Comparison of ENCODE assay signal across 8 cellular contexts in the genomic region with DNA sequence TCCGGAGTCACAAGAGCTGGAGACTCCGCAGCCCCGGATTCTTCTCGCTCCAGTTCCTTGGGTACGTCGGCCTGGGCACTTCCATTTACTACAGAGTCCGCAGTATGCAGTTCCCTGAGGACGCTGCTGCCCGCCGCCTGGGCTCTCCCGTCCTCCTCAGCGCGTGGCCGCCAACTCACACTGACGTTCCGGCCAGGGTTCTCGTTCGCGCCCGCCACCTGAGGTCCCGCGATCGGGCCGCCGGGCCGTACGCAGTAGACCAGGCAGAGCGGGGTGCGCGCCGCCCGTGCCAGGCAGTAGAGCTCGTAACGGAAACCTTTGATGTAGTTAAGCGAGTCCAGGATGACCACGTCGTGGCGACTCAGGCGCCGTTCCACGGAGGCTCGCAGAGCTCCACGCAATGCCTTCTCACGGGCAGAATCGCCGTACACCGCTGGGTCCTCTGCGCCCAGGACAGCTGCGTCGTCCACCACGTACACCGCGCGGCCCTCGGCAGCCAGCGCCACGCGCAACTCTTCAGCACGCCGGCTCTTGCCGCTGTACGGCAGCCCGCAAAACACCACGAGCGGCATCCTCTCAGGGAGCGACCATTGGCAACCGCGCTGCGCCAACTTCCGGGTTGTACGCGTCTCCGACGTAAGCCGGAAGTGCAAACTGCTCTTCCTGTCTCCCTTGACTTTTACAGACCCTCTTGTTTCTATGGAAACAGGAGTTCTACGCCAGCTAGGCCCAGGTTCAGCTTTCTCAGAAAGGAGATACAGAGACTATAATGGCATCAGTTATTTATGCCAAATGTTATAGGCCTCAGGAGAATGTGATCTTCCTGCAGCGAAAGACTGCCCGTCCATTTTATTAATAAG. TPM values are rescaled to one million over a fixed set of nuclear protein-coding genes. Genes with fewer than 3 reads are reported as not detected.
A peak's percentile ranks its signal among the peaks of the same experiment; 100 is the strongest.
DNase-seq lines count a peak whose midpoint lies in the region; ATAC-seq, FAIRE-seq and TF ChIP-seq lines count a peak whose summit lies in the region.

A gene with protein sequence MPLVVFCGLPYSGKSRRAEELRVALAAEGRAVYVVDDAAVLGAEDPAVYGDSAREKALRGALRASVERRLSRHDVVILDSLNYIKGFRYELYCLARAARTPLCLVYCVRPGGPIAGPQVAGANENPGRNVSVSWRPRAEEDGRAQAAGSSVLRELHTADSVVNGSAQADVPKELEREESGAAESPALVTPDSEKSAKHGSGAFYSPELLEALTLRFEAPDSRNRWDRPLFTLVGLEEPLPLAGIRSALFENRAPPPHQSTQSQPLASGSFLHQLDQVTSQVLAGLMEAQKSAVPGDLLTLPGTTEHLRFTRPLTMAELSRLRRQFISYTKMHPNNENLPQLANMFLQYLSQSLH (minus strand): TSS at position 621 of the 860 bp plus-strand sequence. CDS start 49 bp downstream, at position 572.

- POLR2A ChIA-PET in T-cell (lab: Charles Lee): interaction anchor here (0.6 to 1.0 kb wide), 2 partner anchors 20 to 647 kb away, joined by 4 read pairs; no protein-coding TSS in a partner anchor

- H3K36me3 ChIP-seq in heart left ventricle (peaks cover 0 to 34% (median 10%) of the 10 kb centered on the region in 9 donors), upper lobe of left lung (peaks cover 0 to 12% (median 0%) of the 10 kb centered on the region in 4 donors)

- H3K27me3 ChIP-seq in heart left ventricle: no peaks in the 10 kb centered on the region
- H3K27me3 ChIP-seq in upper lobe of left lung: no peaks in the 10 kb centered on the region

- peaks cover 40 to 42% (median 42%) of the 10 kb centered on the region in 3 donors for H3K4me1 Mint-ChIP-seq in T-cell

- H3K9me3 ChIP-seq in heart left ventricle (no peaks in the 10 kb centered on the region), upper lobe of left lung (no peaks in the 10 kb centered on the region)

- peak within 1 kb of the TSS; percentile 92 to 96 (median 93) for H3K4me3 Mint-ChIP-seq in T-cell

- peaks cover 24% of the 10 kb centered on the region for H3K36me3 Mint-ChIP-seq in T-cell

- intact Hi-C loops in heart left ventricle (cut with DNase I) (loop anchor here in 1 of 10 donors (1.0 kb wide), 1 partner anchor 23 kb away; a partner anchor contains a TSS), posterior cingulate gyrus (cut with DNase I) (loop anchor here (1.0 kb wide), 1 partner anchor 23 kb away; a partner anchor contains a TSS)

- peak; percentile 71 for DNase-seq in GM12892 (ENCODE audit: insufficient read length)
- DNase-seq in NCI-H1436 treated with DMSO at 0.1 percent for 48 hours (lab: John Stamatoyannopoulos, UW): peak; percentile 58
- DNase-seq in T-cell: peak; percentile 71 to 93 (median 88)
- peak; percentile 85 to 93 (median 91) for DNase-seq in heart left ventricle
- peak; percentile 79 to 98 (median 90) for DNase-seq in posterior cingulate gyrus
- peak; percentile 86 to 93 for DNase-seq in upper lobe of left lung

- H3K4me1 ChIP-seq in heart left ventricle: peaks cover 4 to 38% (median 19%) of the 10 kb centered on the region in 12 donors
- peaks cover 20 to 29% (median 22%) of the 10 kb centered on the region in 4 donors for H3K4me1 ChIP-seq in upper lobe of left lung

- ATAC-seq in HG02852 (IDR thresholded peaks at IDR 0.05; ENCODE audit: unreplicated experiment): peak; percentile 82
- ATAC-seq in T-cell (replicated peaks in 1 of 4): peak; percentile 93 to 97 (median 94)
- ATAC-seq in heart left ventricle: peak; percentile 91 to 97 (median 95)
- ATAC-seq in upper lobe of left lung (ENCODE audit: low FRiP score in 2 of 2): peak; percentile 94 to 97

- peak; percentile 96 for TF ChIP-seq POLR2A in GM12892 (IDR thresholded peaks at IDR 0.05; ENCODE audit: low read depth, low read length)
- peak in 1 of 2 donors; percentile 58 for TF ChIP-seq POLR2A in heart left ventricle (IDR thresholded peaks at IDR 0.05)
- peak in 3 of 4 donors; percentile 22 to 74 (median 65) for TF ChIP-seq POLR2A in upper lobe of left lung (IDR thresholded peaks at IDR 0.05)

- peak; percentile 92 for FAIRE-seq in GM12892 (lab: Jason Lieb, UNC)

- TF ChIP-seq CTCF in heart left ventricle (IDR thresholded peaks at IDR 0.05) (no peak), upper lobe of left lung (IDR thresholded peaks at IDR 0.05) (peak in 1 of 6 experiments; percentile 7)

- WGBS in adipose tissue, 3 donors: 2% methylated on average over 78 of the region's 78 CpGs
- 2 to 4% (median 2%) methylated on average over 49 to 78 of the region's 78 CpGs for WGBS in heart left ventricle, 4 donors
- 3 to 7% methylated on average over 24 to 58 of the region's 78 CpGs for WGBS in upper lobe of left lung, 2 donors

- H3K27me3 Mint-ChIP-seq in T-cell: no peaks in the 10 kb centered on the region

- H3K4me3 ChIP-seq in heart left ventricle: peak within 1 kb of the TSS; percentile 66 to 95 (median 79)
- H3K4me3 ChIP-seq in upper lobe of left lung: peak within 1 kb of the TSS; percentile 66 to 80 (median 78)

- H3K27ac Mint-ChIP-seq in T-cell: peak within 1 kb of the TSS; percentile 92 to 95

- CTCF ChIA-PET in T-cell (lab: Charles Lee): interaction anchor here in 1 of 2 donors (0.5 to 1.2 kb wide), 4 partner anchors 9 to 1700 kb away, joined by 3 to 5 read pairs (median 3); no protein-coding TSS in a partner anchor

- no peaks in the 10 kb centered on the region for H3K9me3 Mint-ChIP-seq in T-cell

- peak in 1 of 4 donors; percentile 58 for TF ChIP-seq EP300 in upper lobe of left lung (IDR thresholded peaks at IDR 0.05)

- peak within 1 kb of the TSS; percentile 61 for H3K27ac ChIP-seq in adipose tissue (ENCODE audit: low read depth, low read length)
- H3K27ac ChIP-seq in heart left ventricle: peak within 1 kb of the TSS; percentile 55 to 94 (median 82)
- H3K27ac ChIP-seq in upper lobe of left lung: peak within 1 kb of the TSS; percentile 86 to 93 (median 90)

RNA-seq across cellular contexts. Expression of the gene that starts here (rescaled TPM):
- 9.3 TPM for polyA plus RNA-seq in GM12892 (2012; ENCODE audit: missing spikeins)
- total RNA-seq in T-cell (10 to 100 TPM; 15.3 to 25.4 (median 18.1) TPM), heart left ventricle (1 to 10 TPM; 2.4 to 7.1 (median 4.2) TPM), upper lobe of left lung (10 to 100 TPM in 1 of 6 donors, 1 to 10 TPM in 5; 2.6 to 11.6 (median 7.3) TPM)
- polyA plus RNA-seq in adipose tissue (10 to 100 TPM in 1 of 3 donors, 1 to 10 TPM in 2; 3.8 to 13.7 (median 4.8) TPM), heart left ventricle (10 to 100 TPM in 1 of 2 donors, 1 to 10 TPM in 1; 2.8 to 10.3 TPM)

Comparison
In these comparisons a context has a peak if more than half of its experiments do, and no peak if none do; other contexts are left out.
1. Peak in every context shown above with its lines: DNase-seq, ATAC-seq, H3K4me3 ChIP-seq and H3K27ac ChIP-seq.